ENCODE assay signal across 8 cellular contexts in the genomic region with DNA sequence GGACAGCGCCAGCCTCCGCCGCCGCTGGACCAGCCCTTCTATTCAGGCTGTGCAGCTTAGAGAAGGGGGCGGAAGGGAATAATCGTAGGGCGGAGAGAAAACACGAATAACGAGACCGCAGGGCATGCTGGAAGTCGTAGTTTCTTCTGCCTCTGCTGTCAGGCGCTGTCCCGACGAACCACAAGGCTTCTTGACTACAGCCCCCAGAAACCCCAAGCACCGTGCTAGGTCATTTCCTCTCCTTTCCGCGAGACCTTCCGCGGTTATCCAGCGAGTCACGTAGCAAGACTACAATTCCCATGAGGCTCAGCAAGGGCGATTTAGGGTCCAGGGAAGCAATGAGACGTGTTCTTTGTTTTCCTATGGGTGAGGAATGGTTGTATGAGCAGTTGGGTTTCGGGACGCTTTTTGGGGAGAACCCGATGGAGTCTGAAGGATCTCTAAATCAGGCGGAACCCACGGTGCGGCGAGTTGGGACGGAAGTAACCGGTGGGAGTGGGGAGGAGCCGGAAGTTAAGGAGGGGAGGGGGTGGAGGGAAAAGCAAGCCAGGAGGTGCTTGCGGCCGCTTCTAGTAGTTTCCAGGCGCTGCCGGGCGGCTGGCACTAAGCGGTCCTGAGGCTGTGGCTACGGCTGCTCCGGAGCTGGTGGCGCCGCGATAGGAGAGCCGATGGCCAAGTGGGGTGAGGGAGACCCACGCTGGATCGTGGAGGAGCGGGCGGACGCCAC. TPM values are rescaled to one million over a fixed set of nuclear protein-coding genes. Genes with fewer than 3 reads are reported as not detected.
A peak's percentile ranks its signal among the peaks of the same experiment; 100 is the strongest.
DNase-seq lines count a peak whose midpoint lies in the region; ATAC-seq and TF ChIP-seq lines count a peak whose summit lies in the region.

AHSA1 (plus strand) TSS at position 572 of the 727 bp plus-strand sequence; CDS start at position 669, 97 bp downstream.
VIPAS39 (minus strand) TSS at position 80 of the 727 bp plus-strand sequence. CDS start 3,499 bp downstream, outside the sequence.

- in situ Hi-C loops in GM13976 (cut with MboI; ENCODE audit: low sequenced_read_pairs, unreplicated experiment): loop anchor here (25.0 kb wide), 1 partner anchor 355 kb away; the partner anchor contains the start of gene ADCK1

- peak; percentile 92 for ATAC-seq in HG02870 (IDR thresholded peaks at IDR 0.05; ENCODE audit: unreplicated experiment)
- peak; percentile 98 to 99 for ATAC-seq in left cardiac atrium
- peak; percentile 99 for ATAC-seq in upper lobe of right lung

- no peaks in the 10 kb centered on the region for H3K9me3 ChIP-seq in upper lobe of right lung

- DNase-seq in GM13976 (ENCODE audit: low spot score) (peak; percentile 92), NCI-H146 treated with DMSO at 0.1 percent for 48 hours (lab: John Stamatoyannopoulos, UW; ENCODE audit: unreplicated experiment) (peak; percentile 94), amniotic epithelial cell (ENCODE audit: low read depth) (peak; percentile 100), left cardiac atrium (peak; percentile 96), posterior vena cava (ENCODE audit: low spot score) (peak; percentile 98), upper lobe of right lung (peak; percentile 94)

- peak within 1 kb of the TSS; percentile 89 for H3K27ac ChIP-seq in upper lobe of right lung

- peaks cover 43% of the 10 kb centered on the region for H3K36me3 ChIP-seq in upper lobe of right lung

- no peaks in the 10 kb centered on the region for H3K27me3 ChIP-seq in upper lobe of right lung

- intact Hi-C loops in T-helper 1 cell treated with Interleukin-12 subunit alpha and Interleukin-12 subunit beta and Interleukin-4 antibody, amounts not matched to agents 30 ng/mL and 1 ng/mL, for 36 hours (cut with micrococcal nuclease): loop anchor here (1.0 to 5.0 kb wide), 17 partner anchors 41 to 1795 kb away; partner anchors contain the start of genes ADCK1, ALKBH1, CIPC and ERG28
- intact Hi-C loops in left cardiac atrium (cut with DNase I): no loop called here
- intact Hi-C loops in posterior vena cava (cut with DNase I): loop anchor here (5.0 to 10.0 kb wide), 2 partner anchors 87 to 95 kb away; no protein-coding TSS in a partner anchor
- intact Hi-C loops in upper lobe of right lung (cut with DNase I): no loop called here

- peaks cover 23% of the 10 kb centered on the region for H3K4me1 ChIP-seq in upper lobe of right lung

- H3K4me3 ChIP-seq in upper lobe of right lung: peak within 1 kb of the TSS; percentile 92

- TF ChIP-seq CTCF in GM13976 (IDR thresholded peaks at IDR 0.05; ENCODE audit: borderline replicate concordance, control extremely low read depth, extremely low read depth, insufficient read depth, missing control alignments) (no peak), upper lobe of right lung (IDR thresholded peaks at IDR 0.05) (no peak)

RNA-seq across cellular contexts. Expression of gene AHSA1, which starts in this region (rescaled TPM):
- 159 and 180 TPM in 2 replicates for total RNA-seq in T-helper 1 cell treated with Interleukin-12 subunit alpha and Interleukin-12 subunit beta and Interleukin-4 antibody, amounts not matched to agents 30 ng/mL and 1 ng/mL, for 36 hours
- total RNA-seq in left cardiac atrium (100 to 1,000 TPM; 109 to 173 TPM), posterior vena cava (10 to 100 TPM; 78.3 to 85.3 TPM), upper lobe of right lung (120 TPM)

RNA-seq across cellular contexts. Expression of gene VIPAS39, which starts in this region (rescaled TPM):
- 20.0 and 21.2 TPM in 2 replicates for total RNA-seq in T-helper 1 cell treated with Interleukin-12 subunit alpha and Interleukin-12 subunit beta and Interleukin-4 antibody, amounts not matched to agents 30 ng/mL and 1 ng/mL, for 36 hours
- 10 to 100 TPM in 1 of 2 donors, 1 to 10 TPM in 1; 9.1 to 11.7 TPM for total RNA-seq in left cardiac atrium
- total RNA-seq in posterior vena cava: 10 to 100 TPM; 11.9 to 15.7 TPM
- total RNA-seq in upper lobe of right lung: 14.5 TPM

Comparison
In these comparisons a context has a peak if more than half of its experiments do, and no peak if none do; other contexts are left out.
1. Peak in every context shown above with its lines: DNase-seq, ATAC-seq, H3K4me3 ChIP-seq and H3K27ac ChIP-seq.
2. intact Hi-C loops: an anchor here in T-helper 1 cell treated with Interleukin-12 subunit alpha and Interleukin-12 subunit beta and Interleukin-4 antibody, amounts not matched to agents 30 ng/mL and 1 ng/mL, for 36 hours (1.0 to 5.0 kb wide) and posterior vena cava (5.0 to 10.0 kb wide); none called in left cardiac atrium and upper lobe of right lung.